ENCODE assay signal across 2 cellular contexts in the genomic region with DNA sequence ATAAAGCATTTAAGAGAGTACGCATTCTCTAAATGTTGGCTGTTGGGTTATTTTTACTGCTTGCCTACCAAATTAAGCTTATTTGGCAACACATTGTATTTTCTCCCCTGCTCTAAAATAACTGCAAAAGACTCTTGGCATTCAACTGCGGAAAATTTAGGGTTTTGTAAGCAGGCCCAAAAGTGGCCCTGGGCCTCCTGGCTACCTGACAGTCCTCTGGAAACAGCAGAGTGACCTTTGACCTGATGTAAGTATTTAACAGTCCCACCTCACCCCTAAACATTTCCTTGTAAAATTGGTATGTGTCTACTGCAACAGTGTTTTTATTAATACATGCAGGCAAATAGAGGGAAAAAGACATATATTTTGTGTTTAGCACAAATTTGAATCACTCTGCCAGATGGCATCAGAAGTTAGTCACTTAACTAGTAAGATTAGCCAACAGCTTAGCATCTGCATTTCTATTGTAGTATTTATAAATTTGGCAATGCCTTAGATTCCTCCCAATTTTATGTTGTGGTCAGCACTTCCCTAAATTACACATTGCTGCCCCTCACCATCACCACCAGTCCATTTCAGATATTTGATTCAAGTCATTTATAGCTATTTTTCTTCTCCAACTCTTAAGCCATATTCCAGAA.
TF ChIP-seq lines count a peak whose summit lies in the region.

No MANE protein-coding gene starts in this region.

TF ChIP-seq in liver, 16 proteins besides CTCF, POLR2A, EP300 and RAD21:
- TF ChIP-seq EGR1 (IDR thresholded peaks at IDR 0.05; ENCODE audit: low read depth in 2 of 2) (no peak), FOXA1 (IDR thresholded peaks at IDR 0.05) (no peak), HNF4G (IDR thresholded peaks at IDR 0.05) (peak; percentile 39), NR2F2 (IDR thresholded peaks at IDR 0.05) (peak; percentile 56), HNF4A (conservative IDR thresholded peaks at IDR 0.05) (peak; percentile 36 to 58), GABPA (IDR thresholded peaks at IDR 0.05 in 1 of 2, conservative IDR thresholded peaks at IDR 0.05 in 1 of 2) (no peak), RXRA (IDR thresholded peaks at IDR 0.05) (peak in 1 of 2 donors; percentile 26), ZBTB33 (IDR thresholded peaks at IDR 0.05) (no peak), SP1 (IDR thresholded peaks at IDR 0.05) (no peak), TAF1 (conservative IDR thresholded peaks at IDR 0.05) (no peak), ATF3 (IDR thresholded peaks at IDR 0.05) (no peak), FOXA2 (IDR thresholded peaks at IDR 0.05) (no peak), JUND (IDR thresholded peaks at IDR 0.05) (no peak), REST (IDR thresholded peaks at IDR 0.05) (no peak), YY1 (IDR thresholded peaks at IDR 0.05) (no peak)
- TF ChIP-seq, protein P1, sequence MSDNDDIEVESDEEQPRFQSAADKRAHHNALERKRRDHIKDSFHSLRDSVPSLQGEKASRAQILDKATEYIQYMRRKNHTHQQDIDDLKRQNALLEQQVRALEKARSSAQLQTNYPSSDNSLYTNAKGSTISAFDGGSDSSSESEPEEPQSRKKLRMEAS (IDR thresholded peaks at IDR 0.05): peak; percentile 10

TF ChIP-seq in HepG2, 621 proteins besides CTCF, POLR2A, EP300 and RAD21:
- no peak for TF ChIP-seq DZIP1 (CRISPR knock-in tag; IDR thresholded peaks at IDR 0.05)
